ENCODE assay signal across 14 cellular contexts in the genomic region with DNA sequence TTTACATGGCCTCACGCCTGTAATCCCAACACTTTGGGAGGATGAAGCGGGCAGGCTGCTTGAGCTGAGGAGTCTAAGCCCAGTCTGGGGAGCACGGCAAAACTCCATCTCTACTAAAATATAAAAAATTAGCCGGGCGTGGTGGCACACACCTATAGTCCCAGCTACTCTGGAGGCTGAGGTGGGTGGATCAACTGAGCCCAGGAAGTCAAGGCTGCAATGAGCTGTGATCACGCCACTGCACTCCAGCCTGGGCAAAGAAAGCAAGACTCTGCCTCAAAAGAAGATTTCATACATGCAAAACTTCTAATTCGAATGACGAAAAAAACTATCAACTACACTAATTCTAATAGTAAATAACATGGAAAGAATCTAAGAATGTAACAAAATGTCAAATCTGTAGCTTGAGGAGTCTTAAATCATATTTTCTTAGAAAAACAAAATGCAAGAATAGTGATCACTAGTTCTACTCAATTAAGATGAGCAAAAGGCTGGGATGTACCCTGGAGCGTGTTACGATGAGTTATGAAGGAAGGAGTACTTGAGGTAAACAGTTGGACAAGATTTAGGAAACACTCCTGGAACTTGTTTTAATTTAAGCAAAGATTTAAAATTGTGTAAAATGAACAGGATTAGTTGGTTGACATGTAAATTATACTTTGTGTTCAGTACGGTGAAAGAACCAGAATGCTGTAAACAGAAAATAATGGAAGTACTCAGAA. TPM values are rescaled to one million over a fixed set of nuclear protein-coding genes. Genes with fewer than 3 reads are reported as not detected.
DNase-seq lines count a peak whose midpoint lies in the region; ATAC-seq and TF ChIP-seq lines count a peak whose summit lies in the region.
"Had no signal": no experiment of that assay in that cellular context is flagged by ENCODE, and none has a peak within 500 bp of the region (broad histone marks: within the 10 kb centered on the region; RNA-seq: fewer than 3 reads in every experiment).

No MANE protein-coding gene starts in this region.

- H3K4me1 Mint-ChIP-seq in effector memory CD8-positive, alpha-beta T cell (ENCODE audit: low read depth in 2 of 2): peaks cover 61 to 75% of the 10 kb centered on the region in 2 donors
- peaks cover 42% of the 10 kb centered on the region for H3K4me1 Mint-ChIP-seq in progenitor cell of endocrine pancreas (ENCODE audit: low read depth)

- H3K4me3 ChIP-seq in SK-N-SH (ENCODE audit: low read depth in 2 of 2, low read length in 1 of 2) (no peak overlapping the region), OCI-LY7 (ENCODE audit: low read depth, low read length, poor library complexity, severe bottlenecking) (no peak overlapping the region)

- POLR2A ChIA-PET in SK-N-SH (lab: Yijun Ruan, JAX): no interaction called here
- POLR2A ChIA-PET in OCI-LY7 (lab: Charles Lee): interaction anchor here (0.7 to 1.9 kb wide), 5 partner anchors 7 to 219 kb away, joined by 3 to 8 read pairs (median 4); no protein-coding TSS in a partner anchor

- no peak for TF ChIP-seq EP300 in SK-N-SH (IDR thresholded peaks at IDR 0.05; ENCODE audit: borderline replicate concordance in 1 of 2, low read depth in 1 of 2, low read length in 1 of 2)

- whole genome bisulfite sequencing in SK-N-SH (ENCODE audit: low lambda C conversion rate): 93% methylated on average over 11 of the region's 11 CpGs

- H3K27me3 Mint-ChIP-seq in effector memory CD8-positive, alpha-beta T cell: no peaks in the 10 kb centered on the region
- H3K27me3 Mint-ChIP-seq in progenitor cell of endocrine pancreas: no peaks in the 10 kb centered on the region
- H3K27me3 Mint-ChIP-seq: stimulated activated naive B cell treated with anti-CD40 and anti-IgM and Interleukin-4, amounts not matched to agents 10 μg/mL and 1 μg/mL and 100 μg/mL, for 72 hours had no signal

- TF ChIP-seq RAD21 in SK-N-SH (IDR thresholded peaks at IDR 0.05; ENCODE audit: low read length): no peak

- 0 out of 3 replicates have a peak, but pooled peaks have one; percentile 15 for ATAC-seq in SK-N-SH treated with all-trans-retinoic acid at 6 μM for 48 hours
- no peak for ATAC-seq in effector memory CD8-positive, alpha-beta T cell (replicated peaks)
- ATAC-seq in HG02571 (IDR thresholded peaks at IDR 0.05; ENCODE audit: unreplicated experiment): no peak

- BruUV-seq in OCI-LY7 (replicated peaks; lab: Mats Ljungman, UMichigan): no TSS peak

- peaks cover 100% of the 10 kb centered on the region for H4K20me1 ChIP-seq in SK-N-SH (ENCODE audit: insufficient read depth)
- peaks cover 61% of the 10 kb centered on the region for H4K20me1 ChIP-seq in OCI-LY7 (ENCODE audit: insufficient read depth, low read length)

- H3K27ac ChIP-seq in SK-N-SH (ENCODE audit: low read depth in 2 of 2, low read length in 1 of 2) (peak overlapping the region in 1 of 2 experiments; percentile 45; a peak in 1 of 4 replicates), OCI-LY7 (ENCODE audit: low read depth, low read length, poor library complexity, severe bottlenecking) (peak overlapping the region; percentile 14)
- H3K27ac ChIP-seq: 22Rv1 had no signal

- peaks cover 0 to 18% of the 10 kb centered on the region in 2 experiments for H3K36me3 ChIP-seq in SK-N-SH (replicated peaks in 1 of 2; ENCODE audit: control insufficient read depth in 1 of 2, insufficient read depth in 2 of 2, low read length in 1 of 2)
- peaks cover 87% of the 10 kb centered on the region for H3K36me3 ChIP-seq in OCI-LY7 (ENCODE audit: insufficient read depth, low read length)

- H3K79me2 ChIP-seq in SK-N-SH (ENCODE audit: insufficient read depth): peaks cover 100% of the 10 kb centered on the region
- H3K79me2 ChIP-seq in OCI-LY7 (ENCODE audit: insufficient read depth, low read depth, low read length): peaks cover 98% of the 10 kb centered on the region

- peaks cover 29% of the 10 kb centered on the region for H3K36me3 Mint-ChIP-seq in effector memory CD8-positive, alpha-beta T cell (ENCODE audit: insufficient read depth)
- peaks cover 8% of the 10 kb centered on the region for H3K36me3 Mint-ChIP-seq in progenitor cell of endocrine pancreas (ENCODE audit: insufficient read depth)

- peak overlapping the region; percentile 0 to 90 for H3K27ac Mint-ChIP-seq in effector memory CD8-positive, alpha-beta T cell
- peak overlapping the region; percentile 63 for H3K27ac Mint-ChIP-seq in progenitor cell of endocrine pancreas

- H3K9me3 Mint-ChIP-seq in effector memory CD8-positive, alpha-beta T cell: no peaks in the 10 kb centered on the region
- no peaks in the 10 kb centered on the region for H3K9me3 Mint-ChIP-seq in progenitor cell of endocrine pancreas (ENCODE audit: low read depth)
- H3K9me3 Mint-ChIP-seq: stimulated activated naive B cell treated with anti-CD40 and anti-IgM and Interleukin-4, amounts not matched to agents 10 μg/mL and 1 μg/mL and 100 μg/mL, for 72 hours had no signal

- intact Hi-C loops in OCI-LY7 (cut with micrococcal nuclease; ENCODE audit: unreplicated experiment): no loop called here

- H3K9me2 ChIP-seq in SK-N-SH (no peaks in the 10 kb centered on the region), OCI-LY7 (ENCODE audit: insufficient read depth, low read length) (no peaks in the 10 kb centered on the region)

- no peak for DNase-seq in SK-N-SH
- no peak for DNase-seq in OCI-LY7 (ENCODE audit: low spot score)
- DNase-seq in effector memory CD8-positive, alpha-beta T cell: no peak
- no peak for DNase-seq in progenitor cell of endocrine pancreas (ENCODE audit: low spot score, unreplicated experiment)
- DNase-seq in medulla oblongata (ENCODE audit: extremely low spot score): no peak
- DNase-seq in pons (ENCODE audit: low spot score): no peak
- DNase-seq: cortex of kidney; foreskin fibroblast; Karpas-422; NCI-H2081; stimulated activated naive B cell treated with anti-CD40 and anti-IgM and Interleukin-4, amounts not matched to agents 10 μg/mL and 1 μg/mL and 100 μg/mL, for 72 hours had no signal

- peaks cover 32% of the 10 kb centered on the region for H3F3A ChIP-seq in SK-N-SH (replicated peaks; ENCODE audit: insufficient read depth)

- H3K9me3 ChIP-seq in SK-N-SH (no peaks in the 10 kb centered on the region), OCI-LY7 (ENCODE audit: low read length) (no peaks in the 10 kb centered on the region)

- no peak overlapping the region for H2AFZ ChIP-seq in SK-N-SH (ENCODE audit: low read depth)
- H2AFZ ChIP-seq in OCI-LY7 (ENCODE audit: low read length): no peak overlapping the region

- no peak for TF ChIP-seq CTCF in SK-N-SH (IDR thresholded peaks at IDR 0.05)
- TF ChIP-seq CTCF in OCI-LY7 (conservative IDR thresholded peaks at IDR 0.05; ENCODE audit: low read length): no peak
- no peak for TF ChIP-seq CTCF in progenitor cell of endocrine pancreas (IDR thresholded peaks at IDR 0.05; ENCODE audit: unreplicated experiment)

- CTCF ChIA-PET in SK-N-SH (lab: Yijun Ruan, JAX) (interaction anchor here (0.8 to 8.4 kb wide), 5 partner anchors 8 to 16 kb away, joined by 4 to 93 read pairs (median 4); no protein-coding TSS in a partner anchor), OCI-LY7 (lab: Charles Lee; ENCODE audit: unreplicated experiment) (interaction anchor here (1.0 to 1.2 kb wide), 2 partner anchors 10 to 12 kb away, joined by 3 read pairs; no protein-coding TSS in a partner anchor)

- H3K4me3 Mint-ChIP-seq in effector memory CD8-positive, alpha-beta T cell: peak overlapping the region; percentile 24 to 40
- no peak overlapping the region for H3K4me3 Mint-ChIP-seq in progenitor cell of endocrine pancreas (ENCODE audit: low read depth)

- H3K4me1 ChIP-seq in SK-N-SH (ENCODE audit: control insufficient read depth in 1 of 2, insufficient read depth in 2 of 2, low read depth in 1 of 2, low read length in 1 of 2): peaks cover 4 to 41% of the 10 kb centered on the region in 2 experiments; a peak in 2 of 4 replicates
- peaks cover 73% of the 10 kb centered on the region for H3K4me1 ChIP-seq in OCI-LY7 (ENCODE audit: insufficient read depth, low read length, poor library complexity, severe bottlenecking)

- H3K4me2 ChIP-seq in SK-N-SH (no peak overlapping the region), OCI-LY7 (ENCODE audit: low read length) (peak overlapping the region; percentile 25; the same call in 1 of the 2 replicates)

- no peak overlapping the region for H3K9ac ChIP-seq in SK-N-SH

- no peaks in the 10 kb centered on the region for H3K27me3 ChIP-seq in SK-N-SH (ENCODE audit: insufficient read depth)

TF ChIP-seq in SK-N-SH treated with all-trans-retinoic acid at 6 μM for 48 hours, 23 proteins besides CTCF, POLR2A, EP300 and RAD21:
- TF ChIP-seq RARB (CRISPR knock-in tag; IDR thresholded peaks at IDR 0.05) (no peak), GLIS3 (CRISPR knock-in tag; IDR thresholded peaks at IDR 0.05) (no peak)

TF ChIP-seq in SK-N-SH, 30 proteins besides CTCF, POLR2A, EP300 and RAD21:
- TF ChIP-seq POLR2AphosphoS5 (IDR thresholded peaks at IDR 0.05; ENCODE audit: low read depth, low read length): no peak
- TF ChIP-seq MEF2A (IDR thresholded peaks at IDR 0.05; ENCODE audit: borderline replicate concordance, low read depth): no peak
- TF ChIP-seq, protein P1, sequence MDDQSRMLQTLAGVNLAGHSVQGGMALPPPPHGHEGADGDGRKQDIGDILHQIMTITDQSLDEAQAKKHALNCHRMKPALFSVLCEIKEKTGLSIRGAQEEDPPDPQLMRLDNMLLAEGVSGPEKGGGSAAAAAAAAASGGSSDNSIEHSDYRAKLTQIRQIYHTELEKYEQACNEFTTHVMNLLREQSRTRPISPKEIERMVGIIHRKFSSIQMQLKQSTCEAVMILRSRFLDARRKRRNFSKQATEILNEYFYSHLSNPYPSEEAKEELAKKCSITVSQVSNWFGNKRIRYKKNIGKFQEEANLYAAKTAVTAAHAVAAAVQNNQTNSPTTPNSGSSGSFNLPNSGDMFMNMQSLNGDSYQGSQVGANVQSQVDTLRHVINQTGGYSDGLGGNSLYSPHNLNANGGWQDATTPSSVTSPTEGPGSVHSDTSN (IDR thresholded peaks at IDR 0.05): no peak
- no peak for TF ChIP-seq RCOR1 (IDR thresholded peaks at IDR 0.05; ENCODE audit: low read length)

RNA-seq across cellular contexts. Expression of a gene that starts 20.7 kb away (rescaled TPM):
- polyA plus RNA-seq in SK-N-SH (2012; rRNA removed): 812 and 1,023 TPM in 2 replicates
- 1,249 and 1,463 TPM in 2 replicates for polyA plus RNA-seq in SK-N-SH (2012; cell fraction: cytosol; rRNA removed)
- 328 and 363 TPM in 2 replicates for polyA plus RNA-seq in SK-N-SH (2012; cell fraction: nucleus; rRNA removed)
- 267 and 467 TPM in 2 replicates for total RNA-seq in OCI-LY7 (2014; rRNA removed; shearing (Covaris generic))
- total RNA-seq in OCI-LY7 (2022) (646 and 654 TPM in 2 replicates), progenitor cell of endocrine pancreas (951 and 984 TPM in 2 replicates)
